21 cellular contexts compared by ENCODE assay signal in the genomic region with DNA sequence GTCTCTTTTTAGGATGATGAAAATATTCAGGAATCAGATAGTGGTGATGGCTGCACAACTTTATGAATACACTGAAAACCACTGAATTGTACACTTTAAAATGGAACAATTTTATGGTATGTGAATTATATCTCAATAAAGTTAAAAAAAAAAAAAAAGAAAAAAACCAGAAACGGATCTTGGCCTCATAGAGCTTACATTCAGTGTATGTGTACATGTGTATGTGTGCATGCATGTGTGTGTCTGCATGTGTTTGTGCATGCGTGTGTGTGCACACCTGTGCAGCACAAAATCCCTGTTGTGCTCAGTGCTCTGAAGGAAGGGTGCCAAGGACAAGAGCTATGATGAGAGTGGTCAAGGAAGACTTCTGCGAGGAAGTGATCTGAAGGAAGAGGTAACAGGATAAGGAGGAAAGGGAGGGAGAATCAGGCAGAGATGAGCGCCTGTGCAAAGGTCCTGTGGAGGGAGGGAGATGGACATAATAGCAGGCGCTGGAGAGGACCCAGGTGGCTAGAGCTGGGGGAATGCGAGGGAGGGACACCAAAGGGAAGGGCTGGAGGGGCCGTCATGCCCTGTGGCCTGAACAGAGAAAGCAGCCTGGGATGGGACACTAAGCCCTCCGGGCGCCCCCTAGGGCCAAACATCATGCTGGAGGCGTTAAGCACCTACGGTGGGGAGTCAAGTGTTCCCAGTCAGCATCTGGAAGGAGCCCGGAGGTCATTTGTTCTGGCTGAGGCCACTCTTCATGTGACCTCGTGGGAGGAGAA. TPM values are rescaled to one million over a fixed set of nuclear protein-coding genes. Genes with fewer than 3 reads are reported as not detected.
A peak's percentile ranks its signal among the peaks of the same experiment; 100 is the strongest.
DNase-seq lines count a peak whose midpoint lies in the region; ATAC-seq, FAIRE-seq and TF ChIP-seq lines count a peak whose summit lies in the region.
"Had no signal": no experiment of that assay in that cellular context is flagged by ENCODE, and none has a peak within 500 bp of the region (broad histone marks: within the 10 kb centered on the region; RNA-seq: fewer than 3 reads in every experiment).

No MANE protein-coding gene starts in this region.

- H2BK15ac ChIP-seq in IMR-90 (ENCODE audit: low read depth, low read length) = no peak overlapping the region

- BruUV-seq in IMR-90 (replicated peaks; lab: Mats Ljungman, UMichigan) = no TSS peak

- H4K5ac ChIP-seq in IMR-90 (ENCODE audit: low read depth, low read length) = no peak overlapping the region

- no peak overlapping the region for H4K91ac ChIP-seq in IMR-90 (ENCODE audit: insufficient read depth, low read depth, low read length)

- H3K4me3 ChIP-seq in IMR-90 (ENCODE audit: insufficient read depth, low read depth, low read length) (no peak overlapping the region), bronchial epithelial cell (ENCODE audit: low read depth, low read length) (no peak overlapping the region), aorta (ENCODE audit: low read length in 2 of 2) (no peak overlapping the region)
- H3K4me3 ChIP-seq: esophagus muscularis mucosa, heart left ventricle, lung, upper lobe of right lung had no signal

- in situ Hi-C loops in IMR-90 (cut with MboI; ENCODE audit: low sequenced_read_pairs) = no loop called here

- no peaks in the 10 kb centered on the region for H3K9me1 ChIP-seq in IMR-90 (ENCODE audit: insufficient read depth, low read length)

- CTCF ChIA-PET in IMR-90 (lab: Yijun Ruan, JAX) = no interaction called here

- H3K27me3 ChIP-seq in IMR-90 (ENCODE audit: control insufficient read depth, insufficient read depth, low read length) = peaks cover 20% of the 10 kb centered on the region
- H3K27me3 ChIP-seq in bronchial epithelial cell (ENCODE audit: control insufficient read depth, insufficient read depth, low read length) = no peaks in the 10 kb centered on the region
- no peaks in the 10 kb centered on the region for H3K27me3 ChIP-seq in aorta (ENCODE audit: control insufficient read depth in 1 of 2, insufficient read depth in 2 of 2, low read length in 1 of 2)
- H3K27me3 ChIP-seq: heart left ventricle, upper lobe of right lung had no signal

- TF ChIP-seq RAD21 in IMR-90 (IDR thresholded peaks at IDR 0.05; ENCODE audit: low read length) = no peak

- H3K36me3 ChIP-seq in IMR-90 (ENCODE audit: control insufficient read depth, insufficient read depth, low read length) = no peaks in the 10 kb centered on the region
- H3K36me3 ChIP-seq in bronchial epithelial cell (ENCODE audit: control insufficient read depth, insufficient read depth, low read length) = no peaks in the 10 kb centered on the region
- no peaks in the 10 kb centered on the region for H3K36me3 ChIP-seq in aorta (ENCODE audit: control insufficient read depth in 1 of 2, insufficient read depth in 2 of 2, low read length in 1 of 2)
- H3K36me3 ChIP-seq: esophagus muscularis mucosa, heart left ventricle, upper lobe of right lung had no signal

- no peak overlapping the region for H3K18ac ChIP-seq in IMR-90 (ENCODE audit: low read depth, low read length)

- dilution Hi-C loops in IMR-90 (cut with HindIII; ENCODE audit: low sequenced_read_pairs, unreplicated experiment) = no loop called here

- H2AK9ac ChIP-seq in IMR-90 (replicated peaks; ENCODE audit: low read depth, low read length, poor library complexity) = no peak overlapping the region

- H4K20me1 ChIP-seq in IMR-90 (ENCODE audit: insufficient read depth, low read length) = no peaks in the 10 kb centered on the region

- TF ChIP-seq CTCF in IMR-90 (conservative IDR thresholded peaks at IDR 0.05; ENCODE audit: low read depth, low read length) = no peak
- TF ChIP-seq CTCF in bronchial epithelial cell (IDR thresholded peaks at IDR 0.05; ENCODE audit: insufficient read depth, low read length, severe bottlenecking) = peak; percentile 5
- no peak for TF ChIP-seq CTCF in GM20000 (IDR thresholded peaks at IDR 0.05; ENCODE audit: extremely low read depth, missing control alignments)
- TF ChIP-seq CTCF in GM10266 (IDR thresholded peaks at IDR 0.05; ENCODE audit: control insufficient read depth, insufficient read depth, low read depth, missing control alignments) = no peak

- TF ChIP-seq POLR2A in IMR-90 (IDR thresholded peaks at IDR 0.05; ENCODE audit: low read depth, low read length) = no peak

- H2BK5ac ChIP-seq in IMR-90 (ENCODE audit: low read depth, low read length, poor library complexity, severe bottlenecking) = no peak overlapping the region

- POLR2A ChIA-PET in IMR-90 (lab: Charles Lee; ENCODE audit: unreplicated experiment) = no interaction called here

- no peak overlapping the region for H2AK5ac ChIP-seq in IMR-90 (ENCODE audit: low read depth, low read length)

- 73% methylated on average over 4 of the region's 13 CpGs; no CpG with 5 or more reads in 1 of the 2 experiments for WGBS in IMR-90 (ENCODE audit: extremely low coverage in 2 of 2, insufficient read length in 1 of 2), 2 experiments
- 45 to 48% methylated on average over 13 of the region's 13 CpGs for WGBS in aorta, 2 donors

- no peak overlapping the region for H3K4me2 ChIP-seq in IMR-90 (ENCODE audit: low read depth, low read length)

- intact Hi-C loops in IMR-90 (cut with micrococcal nuclease) = no loop called here
- intact Hi-C loops in aorta (cut with DNase I) = no loop called here

- no peak overlapping the region for H3K23ac ChIP-seq in IMR-90 (ENCODE audit: low read depth, low read length)

- ATAC-seq in IMR-90 (ENCODE audit: low read depth) (no peak), aorta (ENCODE audit: low FRiP score) (no peak)
- ATAC-seq: activated T-cell treated with anti-CD3 and anti-CD28 coated beads, Interleukin-2, amount 50 U/mL, for 72 hours; heart left ventricle; stimulated activated naive CD8-positive, alpha-beta T cell treated with anti-CD3 and anti-CD28 coated beads, Interleukin-15, amount 100 ng/mL, for 72 hours; upper lobe of right lung had no signal

- no peak overlapping the region for H4K8ac ChIP-seq in IMR-90 (ENCODE audit: low read depth in 2 of 2, low read length in 2 of 2)

- no peak overlapping the region for H2BK20ac ChIP-seq in IMR-90 (ENCODE audit: low read depth, low read length)

- H3K27ac ChIP-seq in IMR-90 (ENCODE audit: insufficient read depth, low read length) (no peak overlapping the region), aorta (ENCODE audit: low read depth in 1 of 2, low read length in 2 of 2) (no peak overlapping the region)
- H3K27ac ChIP-seq: esophagus muscularis mucosa, heart left ventricle, upper lobe of right lung had no signal

- no peaks in the 10 kb centered on the region for H3K79me1 ChIP-seq in IMR-90 (ENCODE audit: low read depth in 1 of 2, low read length in 2 of 2)

- H3K4me1 ChIP-seq in IMR-90 (ENCODE audit: control insufficient read depth, insufficient read depth, low read length) = no peaks in the 10 kb centered on the region
- H3K4me1 ChIP-seq in aorta (ENCODE audit: control insufficient read depth in 1 of 2, insufficient read depth in 2 of 2, low read length in 2 of 2) = no peaks in the 10 kb centered on the region
- H3K4me1 ChIP-seq: upper lobe of right lung had no signal

- no peak overlapping the region for H3K9ac ChIP-seq in IMR-90 (ENCODE audit: low read depth, low read length)

- DNase-seq in ELR (ENCODE audit: low read depth) = peak; percentile 18
- DNase-seq in IMR-90 = no peak
- DNase-seq in bronchial epithelial cell (ENCODE audit: low read depth) = no peak
- DNase-seq in iPS-NIHi7 (ENCODE audit: extremely low spot score) = peak; percentile 84
- no peak for DNase-seq in aorta
- no peak for DNase-seq in GM20000 (ENCODE audit: low spot score)
- DNase-seq in middle frontal gyrus (ENCODE audit: extremely low spot score, low spot score) = no peak
- DNase-seq in GM10266 (ENCODE audit: extremely low spot score) = no peak
- DNase-seq: activated CD4-positive, alpha-beta T cell treated with anti-CD3 and anti-CD28 coated beads, Interleukin-2, amount 50 U/mL, for 48 hours; activated T-cell treated with anti-CD3 and anti-CD28 coated beads, Interleukin-2, amount 50 U/mL, for 72 hours; CD4-positive, alpha-beta memory T cell; DMS79; heart left ventricle; NCI-H1930; SHP77 treated with DMSO at 0.1 percent for 48 hours; stimulated activated naive CD8-positive, alpha-beta T cell treated with anti-CD3 and anti-CD28 coated beads, Interleukin-15, amount 100 ng/mL, for 72 hours; upper lobe of right lung had no signal

- H3K56ac ChIP-seq in IMR-90 (ENCODE audit: extremely low read depth, insufficient read depth, low read length) = no peak overlapping the region

- H2AFZ ChIP-seq in IMR-90 (replicated peaks; ENCODE audit: low read length, poor library complexity) = peak overlapping the region; percentile 5

- H3K4ac ChIP-seq in IMR-90 (ENCODE audit: low read depth, low read length) = no peak overlapping the region

- H3K14ac ChIP-seq in IMR-90 (replicated peaks; ENCODE audit: low read depth, low read length) = no peak overlapping the region

- no peak overlapping the region for H2BK120ac ChIP-seq in IMR-90 (ENCODE audit: low read depth, low read length)

- FAIRE-seq in bronchial epithelial cell (lab: Jason Lieb, UNC) = no peak
- FAIRE-seq: islet of Langerhans had no signal

- H3K9me3 ChIP-seq in IMR-90 (ENCODE audit: control insufficient read depth, insufficient read depth, low read length) (peaks cover 7% of the 10 kb centered on the region), aorta (ENCODE audit: control insufficient read depth, low read length) (no peaks in the 10 kb centered on the region)
- H3K9me3 ChIP-seq: esophagus muscularis mucosa, upper lobe of right lung had no signal

TF ChIP-seq in IMR-90, 13 proteins besides CTCF, POLR2A, EP300 and RAD21 (continues in another document):
- TF ChIP-seq BHLHE40 (IDR thresholded peaks at IDR 0.05; ENCODE audit: low read depth, low read length) = no peak
- no peak for TF ChIP-seq MAFK (IDR thresholded peaks at IDR 0.05; ENCODE audit: low read depth, low read length)
- TF ChIP-seq CEBPB (IDR thresholded peaks at IDR 0.05; ENCODE audit: low read depth, low read length) = no peak
- TF ChIP-seq, protein P1, sequence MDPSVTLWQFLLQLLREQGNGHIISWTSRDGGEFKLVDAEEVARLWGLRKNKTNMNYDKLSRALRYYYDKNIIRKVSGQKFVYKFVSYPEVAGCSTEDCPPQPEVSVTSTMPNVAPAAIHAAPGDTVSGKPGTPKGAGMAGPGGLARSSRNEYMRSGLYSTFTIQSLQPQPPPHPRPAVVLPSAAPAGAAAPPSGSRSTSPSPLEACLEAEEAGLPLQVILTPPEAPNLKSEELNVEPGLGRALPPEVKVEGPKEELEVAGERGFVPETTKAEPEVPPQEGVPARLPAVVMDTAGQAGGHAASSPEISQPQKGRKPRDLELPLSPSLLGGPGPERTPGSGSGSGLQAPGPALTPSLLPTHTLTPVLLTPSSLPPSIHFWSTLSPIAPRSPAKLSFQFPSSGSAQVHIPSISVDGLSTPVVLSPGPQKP (IDR thresholded peaks at IDR 0.05; ENCODE audit: borderline replicate concordance, low read depth, low read length) = no peak
- TF ChIP-seq NFE2L2 (IDR thresholded peaks at IDR 0.05; ENCODE audit: low read depth, low read length) = no peak

RNA-seq across cellular contexts. Expression of a gene that starts 25.2 kb away (rescaled TPM):
- total RNA-seq in IMR-90 (2012; rRNA removed) (under 0.01 TPM in 2 replicates), bronchial epithelial cell (under 0.01 TPM in 1 of 2 replicates, not detected in the other), aorta (under 1 TPM in 1 of 2 donors, not detected in 1; 0.30 TPM)
- polyA plus RNA-seq in IMR-90 (2012; rRNA removed) (0.09 TPM in 1 of 2 replicates, not detected in the other), aorta (not detected)
- 0.03 and 0.11 TPM in 2 replicates for polyA plus RNA-seq in IMR-90 (2012; cell fraction: cytosol; rRNA removed)
- polyA plus RNA-seq in IMR-90 (2012; cell fraction: nucleus; rRNA removed; ENCODE audit: low replicate concordance) = 0.02 and 0.07 TPM in 2 replicates
- total RNA-seq: activated T-cell treated with anti-CD3 and anti-CD28 coated beads, Interleukin-2, amount 50 U/mL, for 72 hours; CD4-positive, alpha-beta memory T cell; dermis microvascular lymphatic vessel endothelial cell; esophagus muscularis mucosa; lung; upper lobe of right lung had no signal
- polyA plus RNA-seq: CD4-positive, alpha-beta memory T cell; heart left ventricle had no signal

Comparison
In these comparisons a context has a peak if more than half of its experiments do, and no peak if none do; other contexts are left out.
1. DNase-seq: peak in ELR (single experiment) and iPS-NIHi7 (single experiment); none in IMR-90 (single experiment), bronchial epithelial cell (single experiment), aorta (0 of 2), GM20000 (single experiment), middle frontal gyrus (single experiment) and GM10266 (single experiment).